Comparison of ENCODE assay signal across 9 cellular contexts in genomic region chr6:111757342-111757741, GRCh38.
DNase-seq lines count a peak whose midpoint lies in the region; ATAC-seq, FAIRE-seq and TF ChIP-seq lines count a peak whose summit lies in the region.
"Had no signal": no experiment of that assay in that cellular context is flagged by ENCODE, and none has a peak within 500 bp of the region (broad histone marks: within the 10 kb centered on the region; RNA-seq: fewer than 3 reads in every experiment).

No MANE protein-coding gene starts in this region.

- H3K4me1 ChIP-seq in OCI-LY7 (ENCODE audit: insufficient read depth, low read length, poor library complexity, severe bottlenecking) (peaks cover 69% of the 10 kb centered on the region), colonic mucosa (no peaks in the 10 kb centered on the region), muscle layer of duodenum (ENCODE audit: control insufficient read depth in 1 of 2, insufficient read depth in 2 of 2, low read length in 2 of 2) (peaks cover 19 to 37% of the 10 kb centered on the region in 2 donors)

- H4K20me1 ChIP-seq in OCI-LY7 (ENCODE audit: insufficient read depth, low read length): no peaks in the 10 kb centered on the region

- H3K9me3 ChIP-seq in OCI-LY7 (ENCODE audit: low read length) (no peaks in the 10 kb centered on the region), colonic mucosa (no peaks in the 10 kb centered on the region), muscle layer of duodenum (ENCODE audit: control insufficient read depth in 1 of 2, low read length in 2 of 2) (no peaks in the 10 kb centered on the region)

- H3K27ac ChIP-seq in OCI-LY7 (ENCODE audit: low read depth, low read length, poor library complexity, severe bottlenecking) (no peak overlapping the region), colonic mucosa (peak overlapping the region; percentile 23), muscle layer of duodenum (ENCODE audit: low read length) (peak overlapping the region; percentile 90)

- CTCF ChIA-PET in OCI-LY7 (lab: Charles Lee; ENCODE audit: unreplicated experiment): no interaction called here

- peaks cover 8% of the 10 kb centered on the region for H3K9me3 Mint-ChIP-seq in glutamatergic neuron (ENCODE audit: unreplicated experiment)

- no peaks in the 10 kb centered on the region for H3K79me2 ChIP-seq in OCI-LY7 (ENCODE audit: insufficient read depth, low read depth, low read length)

- no TSS peak for BruUV-seq in OCI-LY7 (replicated peaks; lab: Mats Ljungman, UMichigan)

- H3K4me1 Mint-ChIP-seq in glutamatergic neuron (ENCODE audit: low read depth, unreplicated experiment): peaks cover 47% of the 10 kb centered on the region

- no peak for FAIRE-seq in RCC 7860 (lab: Jason Lieb, UNC)

- H3K4me3 Mint-ChIP-seq in glutamatergic neuron (ENCODE audit: unreplicated experiment): no peak overlapping the region

- TF ChIP-seq CTCF in OCI-LY7 (conservative IDR thresholded peaks at IDR 0.05; ENCODE audit: low read length) (no peak), colonic mucosa (IDR thresholded peaks at IDR 0.05) (no peak), glutamatergic neuron (IDR thresholded peaks at IDR 0.05; ENCODE audit: partially characterized antibody, unreplicated experiment) (no peak), GM20000 (IDR thresholded peaks at IDR 0.05; ENCODE audit: extremely low read depth, missing control alignments) (no peak)

- no peaks in the 10 kb centered on the region for H3K36me3 Mint-ChIP-seq in glutamatergic neuron (ENCODE audit: unreplicated experiment)

- H3K36me3 ChIP-seq in OCI-LY7 (ENCODE audit: insufficient read depth, low read length): no peaks in the 10 kb centered on the region; the same call in 1 of the 2 replicates
- no peaks in the 10 kb centered on the region for H3K36me3 ChIP-seq in colonic mucosa
- no peaks in the 10 kb centered on the region for H3K36me3 ChIP-seq in muscle layer of duodenum (ENCODE audit: control insufficient read depth in 1 of 2, insufficient read depth in 2 of 2, low read length in 2 of 2)

- H3K27ac Mint-ChIP-seq in glutamatergic neuron (ENCODE audit: unreplicated experiment): no peak overlapping the region

- ATAC-seq in HG03571 (IDR thresholded peaks at IDR 0.05; ENCODE audit: unreplicated experiment): no peak

- no peaks in the 10 kb centered on the region for H3K9me2 ChIP-seq in OCI-LY7 (ENCODE audit: insufficient read depth, low read length)

- POLR2A ChIA-PET in OCI-LY7 (lab: Charles Lee): interaction anchor here (1.1 kb wide), 1 partner anchor 35 kb away, joined by 3 read pairs; no protein-coding TSS in a partner anchor

- intact Hi-C loops in OCI-LY7 (cut with micrococcal nuclease; ENCODE audit: unreplicated experiment): no loop called here
- intact Hi-C loops in colonic mucosa (cut with DNase I): no loop called here

- H3K27me3 Mint-ChIP-seq in glutamatergic neuron (ENCODE audit: unreplicated experiment): peaks cover 3% of the 10 kb centered on the region

- H3K4me2 ChIP-seq in OCI-LY7 (ENCODE audit: low read length): no peak overlapping the region

- 0 out of 2 replicates have a peak overlapping the region, but pooled peaks have one; percentile 3 for H2AFZ ChIP-seq in OCI-LY7 (ENCODE audit: low read length)

- H3K27me3 ChIP-seq in colonic mucosa: no peaks in the 10 kb centered on the region
- no peaks in the 10 kb centered on the region for H3K27me3 ChIP-seq in muscle layer of duodenum (ENCODE audit: low read depth, low read length)

- H3K4me3 ChIP-seq in OCI-LY7 (ENCODE audit: low read depth, low read length, poor library complexity, severe bottlenecking) (no peak overlapping the region), colonic mucosa (no peak overlapping the region), muscle layer of duodenum (ENCODE audit: low read depth in 1 of 2, low read length in 2 of 2) (no peak overlapping the region)

- peak; percentile 34 for DNase-seq in Daoy (ENCODE audit: low read depth)
- no peak for DNase-seq in OCI-LY7 (ENCODE audit: low spot score)
- no peak for DNase-seq in colonic mucosa
- no peak for DNase-seq in RCC 7860 (ENCODE audit: low spot score)
- DNase-seq in glutamatergic neuron: no peak
- no peak for DNase-seq in GM20000 (ENCODE audit: low spot score)
- DNase-seq: DMS79 treated with DMSO at 0.1 percent for 48 hours had no signal

- no peak overlapping the region for H3K9ac ChIP-seq in colonic mucosa (ENCODE audit: low read depth in 2 of 2, low read length in 2 of 2)
